20 cellular contexts compared by ENCODE assay signal in the genomic region with DNA sequence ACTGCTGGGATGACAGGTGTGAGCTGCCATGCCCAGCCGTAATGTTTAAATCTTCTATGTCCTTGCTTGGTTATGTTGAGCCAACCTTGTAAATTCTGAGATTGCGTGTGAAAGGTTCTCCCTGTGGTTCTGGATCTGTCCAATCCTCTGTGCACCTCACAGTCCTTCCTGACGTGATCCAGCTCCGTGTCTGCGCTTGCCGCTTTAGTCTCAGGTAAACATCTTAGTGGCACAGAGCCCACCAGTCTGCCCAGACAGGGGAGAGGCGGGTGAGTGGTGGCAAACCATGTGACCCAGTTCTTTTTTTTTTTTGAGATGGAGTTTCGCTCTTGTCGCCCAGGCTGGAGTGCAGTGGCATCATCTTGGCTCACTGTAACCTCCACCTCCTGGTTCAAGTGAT. TPM values are rescaled to one million over a fixed set of nuclear protein-coding genes. Genes with fewer than 3 reads are reported as not detected.
DNase-seq lines count a peak whose midpoint lies in the region; ATAC-seq and TF ChIP-seq lines count a peak whose summit lies in the region.
"Had no signal": no experiment of that assay in that cellular context is flagged by ENCODE, and none has a peak within 500 bp of the region (broad histone marks: within the 10 kb centered on the region; RNA-seq: fewer than 3 reads in every experiment).

No MANE protein-coding gene starts in this region.

- intact Hi-C loops in stomach (cut with DNase I; ENCODE audit: low total_unique reads): no loop called here
- intact Hi-C loops in Caco-2 (cut with micrococcal nuclease; ENCODE audit: unreplicated experiment): no loop called here

- H3K27me3 Mint-ChIP-seq in Caco-2 (ENCODE audit: insufficient read depth, unreplicated experiment): no peaks in the 10 kb centered on the region

- H3K27ac ChIP-seq in C4-2B (peak overlapping the region; percentile 83), stomach (peak overlapping the region in 3 of 5 donors; percentile 53 to 73 (median 65))
- H3K27ac ChIP-seq: GM23248, HL-60 had no signal

- H3K27me3 ChIP-seq in stomach (peaks cover 0 to 44% (median 0%) of the 10 kb centered on the region in 3 donors), Caco-2 (replicated peaks; ENCODE audit: control insufficient read depth, insufficient read depth, low read length) (no peaks in the 10 kb centered on the region)

- no peaks in the 10 kb centered on the region for H3K9me3 ChIP-seq in stomach
- H3K9me3 ChIP-seq in Caco-2: no peaks in the 10 kb centered on the region
- H3K9me3 ChIP-seq: HAP-1 had no signal

- no TSS peak for BruUV-seq in Caco-2 (replicated peaks; lab: Mats Ljungman, UMichigan)

- peak; percentile 62 for ATAC-seq in esophagus mucosa
- no peak for ATAC-seq in GM21825 (IDR thresholded peaks at IDR 0.05; ENCODE audit: unreplicated experiment)

- H3K36me3 Mint-ChIP-seq in Caco-2 (ENCODE audit: insufficient read depth, unreplicated experiment): peaks cover 13% of the 10 kb centered on the region

- H3K4me3 Mint-ChIP-seq in Caco-2 (ENCODE audit: unreplicated experiment): no peak overlapping the region

- DNase-seq in RPMI8226 (peak; percentile 79), stomach (peak; percentile 83), nucleus accumbens (lab: John Stamatoyannopoulos, UW) (no peak), Caco-2 (no peak)
- DNase-seq: ACHN; C1 segment of cervical spinal cord; DMS 273 treated with DMSO at 0.1 percent for 48 hours; DND-41; GM23248; IMR-90; NCI-H1417 treated with DMSO at 0.1 percent for 48 hours; NCI-H187 treated with DMSO at 0.1 percent for 48 hours; NCI-H446 treated with DMSO at 0.1 percent for 48 hours; NCI-H69; NK-92 treated with Interleukin-12 subunit alpha and Interleukin-12 subunit beta, amount 100 ng/mL, for 24 hours had no signal

- POLR2A ChIA-PET in Caco-2 (lab: Charles Lee): no interaction called here

- no peaks in the 10 kb centered on the region for H3K36me3 ChIP-seq in stomach
- H3K36me3 ChIP-seq in Caco-2 (ENCODE audit: control insufficient read depth, insufficient read depth, low read length): no peaks in the 10 kb centered on the region
- H3K36me3 ChIP-seq: HAP-1 had no signal

- TF ChIP-seq POLR2A in stomach (IDR thresholded peaks at IDR 0.05): no peak

- H3K4me1 Mint-ChIP-seq in Caco-2 (ENCODE audit: low read depth, unreplicated experiment): no peaks in the 10 kb centered on the region

- no peak for TF ChIP-seq EP300 in stomach (IDR thresholded peaks at IDR 0.05)

- H3K27ac Mint-ChIP-seq in Caco-2 (ENCODE audit: unreplicated experiment): no peak overlapping the region

- H3K9me3 Mint-ChIP-seq in Caco-2 (ENCODE audit: unreplicated experiment): no peaks in the 10 kb centered on the region

- H3K4me1 ChIP-seq in stomach (peaks cover 16 to 49% (median 34%) of the 10 kb centered on the region in 4 donors), Caco-2 (peaks cover 4% of the 10 kb centered on the region; the same call in 1 of the 2 replicates)
- H3K4me1 ChIP-seq: HAP-1 had no signal

- WGBS in stomach, 5 donors: 26 to 45% (median 30%) methylated on average over 9 of the region's 9 CpGs

- TF ChIP-seq CTCF in C4-2B (conservative IDR thresholded peaks at IDR 0.05) (no peak), stomach (IDR thresholded peaks at IDR 0.05) (no peak), Caco-2 (IDR thresholded peaks at IDR 0.05; ENCODE audit: insufficient read depth in 1 of 2, low read depth in 1 of 2, low read length in 1 of 2, severe bottlenecking in 1 of 2, unreplicated experiment in 1 of 2) (no peak)

- CTCF ChIA-PET in Caco-2 (lab: Charles Lee): interaction anchor here (0.7 kb wide), 1 partner anchor 125 kb away, joined by 3 read pairs; no protein-coding TSS in a partner anchor

- H3K4me3 ChIP-seq in stomach (no peak overlapping the region), Caco-2 (ENCODE audit: low read depth, low read length) (no peak overlapping the region)
- H3K4me3 ChIP-seq: GM23248, HAP-1 had no signal

RNA-seq across cellular contexts. Expression of a gene that starts 13.9 kb away (rescaled TPM):
- total RNA-seq in esophagus mucosa (37.2 TPM), stomach (10 to 100 TPM in 3 of 5 donors, 1 to 10 TPM in 2; 3.5 to 55.6 (median 17.6) TPM), Caco-2 (2022) (49.5 and 54.8 TPM in 2 replicates)
- 10 to 100 TPM; 33.2 to 40.7 (median 34.1) TPM for polyA plus RNA-seq in stomach

RNA-seq across cellular contexts. Expression of a gene that starts 22.8 kb away (rescaled TPM):
- total RNA-seq in esophagus mucosa: 89.5 TPM
- total RNA-seq in stomach: 100 to 1,000 TPM in 1 of 5 donors, 10 to 100 TPM in 3, 1 to 10 TPM in 1; 3.5 to 146 (median 47.8) TPM
- 100 to 1,000 TPM in 2 of 3 donors, 10 to 100 TPM in 1; 90.6 to 178 (median 158) TPM for polyA plus RNA-seq in stomach
- total RNA-seq in Caco-2 (2022): 164 and 176 TPM in 2 replicates

RNA-seq across cellular contexts. Expression of a gene that starts 42.2 kb away (rescaled TPM):
- total RNA-seq in esophagus mucosa (62.5 TPM), stomach (100 to 1,000 TPM in 4 of 5 donors, 10 to 100 TPM in 1; 52.0 to 275 (median 142) TPM), Caco-2 (2022) (176 and 178 TPM in 2 replicates)
- polyA plus RNA-seq in stomach: 100 to 1,000 TPM in 2 of 3 donors, 10 to 100 TPM in 1; 86.1 to 138 (median 105) TPM

RNA-seq across cellular contexts. Expression of a gene that starts 42.4 kb away (rescaled TPM):
- total RNA-seq in esophagus mucosa (24.3 TPM), stomach (100 to 1,000 TPM in 1 of 5 donors, 10 to 100 TPM in 3, 1 to 10 TPM in 1; 8.1 to 109 (median 25.7) TPM), Caco-2 (2022) (45.1 and 49.8 TPM in 2 replicates)
- polyA plus RNA-seq in stomach: 10 to 100 TPM; 43.5 to 67.1 (median 55.6) TPM

RNA-seq across cellular contexts. Expression of a gene that starts 59.5 kb away (rescaled TPM):
- total RNA-seq in esophagus mucosa: 21.4 TPM
- 100 to 1,000 TPM in 1 of 5 donors, 10 to 100 TPM in 1, 1 to 10 TPM in 2, under 1 TPM in 1; 0.58 to 279 (median 9.4) TPM for total RNA-seq in stomach
- polyA plus RNA-seq in stomach: 10 to 100 TPM; 18.2 to 26.0 (median 23.3) TPM
- total RNA-seq in Caco-2 (2022): 49.0 and 50.5 TPM in 2 replicates

Comparison
In these comparisons a context has a peak if more than half of its experiments do, and no peak if none do; other contexts are left out.
1. DNase-seq: peak in RPMI8226 (single experiment) and stomach (single experiment); none in nucleus accumbens (0 of 56) and Caco-2 (0 of 2).